Comparison of ENCODE assay signal across 1 cellular context in genomic region chr11:124643605-124644425, GRCh38.
TF ChIP-seq lines count a peak whose summit lies in the region.

No MANE protein-coding gene starts in this region.

TF ChIP-seq in IMR-90, 13 proteins besides CTCF, POLR2A, EP300 and RAD21:
- TF ChIP-seq FOS (IDR thresholded peaks at IDR 0.05; ENCODE audit: low read depth, low read length) (peak; percentile 42; the same call in 1 of the 2 replicates), RFX5 (IDR thresholded peaks at IDR 0.05; ENCODE audit: low read depth, low read length) (no peak), MXI1 (IDR thresholded peaks at IDR 0.05; ENCODE audit: borderline replicate concordance, low read depth, low read length) (no peak), RCOR1 (IDR thresholded peaks at IDR 0.05; ENCODE audit: insufficient replicate concordance, low read length) (peak; percentile 15), CHD1 (IDR thresholded peaks at IDR 0.05; ENCODE audit: low read depth, low read length) (no peak), ELK1 (IDR thresholded peaks at IDR 0.05; ENCODE audit: borderline replicate concordance, low read depth, low read length) (no peak), BHLHE40 (IDR thresholded peaks at IDR 0.05; ENCODE audit: low read depth, low read length) (no peak), SMC3 (IDR thresholded peaks at IDR 0.05; ENCODE audit: low read depth, low read length) (no peak), CEBPB (IDR thresholded peaks at IDR 0.05; ENCODE audit: low read depth, low read length) (peak; percentile 45; the same call in 1 of the 2 replicates), MAZ (IDR thresholded peaks at IDR 0.05; ENCODE audit: borderline replicate concordance, low read depth, low read length) (no peak), USF2 (IDR thresholded peaks at IDR 0.05; ENCODE audit: low read depth, low read length) (no peak), NFE2L2 (IDR thresholded peaks at IDR 0.05; ENCODE audit: low read depth, low read length) (no peak), MAFK (IDR thresholded peaks at IDR 0.05; ENCODE audit: low read depth, low read length) (0 out of 2 replicates have a peak, but pooled peaks have one; percentile 1)
